In genomic region chr18:28091197-28091596, GRCh38 we compare ENCODE assay signal across 1 cellular context.
A peak's percentile ranks its signal among the peaks of the same experiment; 100 is the strongest.
TF ChIP-seq lines count a peak whose summit lies in the region.

No MANE protein-coding gene starts in this region.

TF ChIP-seq in HepG2, 621 proteins besides CTCF, POLR2A, EP300 and RAD21 (continued from another document and continues in another):
- TF ChIP-seq TBL1XR1 (IDR thresholded peaks at IDR 0.05; ENCODE audit: borderline replicate concordance, low read length, partially characterized antibody) (peak; percentile 63), ZNF841 (CRISPR knock-in tag; IDR thresholded peaks at IDR 0.05; ENCODE audit: borderline replicate concordance) (no peak), HMG20B (CRISPR knock-in tag; conservative IDR thresholded peaks at IDR 0.05) (0 out of 2 replicates have a peak, but pooled peaks have one; percentile 17), REXO4 (CRISPR knock-in tag; IDR thresholded peaks at IDR 0.05; ENCODE audit: borderline replicate concordance) (no peak), ZNF562 (CRISPR knock-in tag; IDR thresholded peaks at IDR 0.05; ENCODE audit: borderline replicate concordance) (no peak), GATAD2A (CRISPR knock-in tag; IDR thresholded peaks at IDR 0.05) (peak; percentile 91), BCL6 (CRISPR knock-in tag; IDR thresholded peaks at IDR 0.05) (peak; percentile 66), GABPA (IDR thresholded peaks at IDR 0.05; ENCODE audit: low read depth, low read length) (no peak), GABPA (CRISPR knock-in tag; IDR thresholded peaks at IDR 0.05; ENCODE audit: low read depth) (0 out of 2 replicates have a peak, but pooled peaks have one; percentile 11), ZNF747 (CRISPR knock-in tag; IDR thresholded peaks at IDR 0.05; ENCODE audit: borderline replicate concordance) (no peak), ZNF652 (CRISPR knock-in tag; IDR thresholded peaks at IDR 0.05; ENCODE audit: borderline replicate concordance, low read depth) (peak; percentile 31; the same call in 1 of the 2 replicates), SMARCC2 (IDR thresholded peaks at IDR 0.05) (no peak), PAXIP1 (CRISPR knock-in tag; conservative IDR thresholded peaks at IDR 0.05) (peak; percentile 95), HIVEP1 (CRISPR knock-in tag; IDR thresholded peaks at IDR 0.05) (no peak), CEBPG (CRISPR knock-in tag; IDR thresholded peaks at IDR 0.05) (peak; percentile 93), SOX13 (IDR thresholded peaks at IDR 0.05) (no peak), SOX13 (CRISPR knock-in tag; conservative IDR thresholded peaks at IDR 0.05 in 1 of 2, IDR thresholded peaks at IDR 0.05 in 1 of 2) (peak in 1 of 2 experiments; percentile 77; a peak in 2 of 4 replicates), TFE3 (CRISPR knock-in tag; IDR thresholded peaks at IDR 0.05) (no peak), KLF9 (CRISPR knock-in tag; IDR thresholded peaks at IDR 0.05; ENCODE audit: low read depth) (no peak), ZNF44 (CRISPR knock-in tag; IDR thresholded peaks at IDR 0.05) (no peak), FOSL1 (CRISPR knock-in tag; IDR thresholded peaks at IDR 0.05; ENCODE audit: borderline replicate concordance) (no peak), ZNF12 (CRISPR knock-in tag; IDR thresholded peaks at IDR 0.05) (no peak), ZNF367 (CRISPR knock-in tag; IDR thresholded peaks at IDR 0.05; ENCODE audit: borderline replicate concordance) (no peak), PHF5A (CRISPR knock-in tag; IDR thresholded peaks at IDR 0.05; ENCODE audit: low read depth, unreplicated experiment) (peak; percentile 57), HNRNPL (IDR thresholded peaks at IDR 0.05; ENCODE audit: low read depth, low read length) (no peak), RXRB (CRISPR knock-in tag; IDR thresholded peaks at IDR 0.05; ENCODE audit: borderline replicate concordance) (peak; percentile 98), ZNF546 (CRISPR knock-in tag; conservative IDR thresholded peaks at IDR 0.05) (no peak), ELF3 (CRISPR knock-in tag; IDR thresholded peaks at IDR 0.05) (peak; percentile 54; the same call in 1 of the 2 replicates), ISL2 (CRISPR knock-in tag; IDR thresholded peaks at IDR 0.05) (peak; percentile 78; the same call in 1 of the 2 replicates), KAT2B (IDR thresholded peaks at IDR 0.05; ENCODE audit: borderline replicate concordance, low read depth, low read length) (no peak), CREM (IDR thresholded peaks at IDR 0.05) (peak; percentile 70; the same call in 1 of the 2 replicates), CREM (CRISPR knock-in tag; IDR thresholded peaks at IDR 0.05) (no peak), LCORL (IDR thresholded peaks at IDR 0.05) (no peak), LCORL (CRISPR knock-in tag; IDR thresholded peaks at IDR 0.05) (no peak), CEBPB (IDR thresholded peaks at IDR 0.05; ENCODE audit: borderline replicate concordance, low read depth, low read length) (peak; percentile 93), HNF4G (IDR thresholded peaks at IDR 0.05; ENCODE audit: borderline replicate concordance, low read depth, low read length) (peak; percentile 76), HNF4G (CRISPR knock-in tag; IDR thresholded peaks at IDR 0.05; ENCODE audit: borderline replicate concordance, low read depth) (no peak), PPARG (CRISPR knock-in tag; conservative IDR thresholded peaks at IDR 0.05) (peak; percentile 100), ZNF354B (CRISPR knock-in tag; IDR thresholded peaks at IDR 0.05) (no peak), ZC3H4 (CRISPR knock-in tag; IDR thresholded peaks at IDR 0.05; ENCODE audit: borderline replicate concordance) (no peak), TEAD2 (CRISPR knock-in tag; IDR thresholded peaks at IDR 0.05) (no peak), ARID3A (IDR thresholded peaks at IDR 0.05; ENCODE audit: low read depth, low read length) (peak; percentile 73), HNF4A (CRISPR knock-in tag; IDR thresholded peaks at IDR 0.05) (peak; percentile 89), MED8 (CRISPR knock-in tag; IDR thresholded peaks at IDR 0.05; ENCODE audit: insufficient replicate concordance) (no peak), JUN (CRISPR knock-in tag; IDR thresholded peaks at IDR 0.05) (no peak), ZNF567 (CRISPR knock-in tag; IDR thresholded peaks at IDR 0.05; ENCODE audit: borderline replicate concordance) (no peak), FOXA3 (CRISPR knock-in tag; IDR thresholded peaks at IDR 0.05) (peak; percentile 80), FOXK1 (CRISPR knock-in tag; IDR thresholded peaks at IDR 0.05; ENCODE audit: borderline replicate concordance, low read depth) (no peak)
- TF ChIP-seq, protein P1, sequence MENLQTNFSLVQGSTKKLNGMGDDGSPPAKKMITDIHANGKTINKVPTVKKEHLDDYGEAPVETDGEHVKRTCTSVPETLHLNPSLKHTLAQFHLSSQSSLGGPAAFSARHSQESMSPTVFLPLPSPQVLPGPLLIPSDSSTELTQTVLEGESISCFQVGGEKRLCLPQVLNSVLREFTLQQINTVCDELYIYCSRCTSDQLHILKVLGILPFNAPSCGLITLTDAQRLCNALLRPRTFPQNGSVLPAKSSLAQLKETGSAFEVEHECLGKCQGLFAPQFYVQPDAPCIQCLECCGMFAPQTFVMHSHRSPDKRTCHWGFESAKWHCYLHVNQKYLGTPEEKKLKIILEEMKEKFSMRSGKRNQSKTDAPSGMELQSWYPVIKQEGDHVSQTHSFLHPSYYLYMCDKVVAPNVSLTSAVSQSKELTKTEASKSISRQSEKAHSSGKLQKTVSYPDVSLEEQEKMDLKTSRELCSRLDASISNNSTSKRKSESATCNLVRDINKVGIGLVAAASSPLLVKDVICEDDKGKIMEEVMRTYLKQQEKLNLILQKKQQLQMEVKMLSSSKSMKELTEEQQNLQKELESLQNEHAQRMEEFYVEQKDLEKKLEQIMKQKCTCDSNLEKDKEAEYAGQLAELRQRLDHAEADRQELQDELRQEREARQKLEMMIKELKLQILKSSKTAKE (CRISPR knock-in tag; IDR thresholded peaks at IDR 0.05; ENCODE audit: borderline replicate concordance): no peak; the same call in 1 of the 2 replicates
- TF ChIP-seq, protein P2, sequence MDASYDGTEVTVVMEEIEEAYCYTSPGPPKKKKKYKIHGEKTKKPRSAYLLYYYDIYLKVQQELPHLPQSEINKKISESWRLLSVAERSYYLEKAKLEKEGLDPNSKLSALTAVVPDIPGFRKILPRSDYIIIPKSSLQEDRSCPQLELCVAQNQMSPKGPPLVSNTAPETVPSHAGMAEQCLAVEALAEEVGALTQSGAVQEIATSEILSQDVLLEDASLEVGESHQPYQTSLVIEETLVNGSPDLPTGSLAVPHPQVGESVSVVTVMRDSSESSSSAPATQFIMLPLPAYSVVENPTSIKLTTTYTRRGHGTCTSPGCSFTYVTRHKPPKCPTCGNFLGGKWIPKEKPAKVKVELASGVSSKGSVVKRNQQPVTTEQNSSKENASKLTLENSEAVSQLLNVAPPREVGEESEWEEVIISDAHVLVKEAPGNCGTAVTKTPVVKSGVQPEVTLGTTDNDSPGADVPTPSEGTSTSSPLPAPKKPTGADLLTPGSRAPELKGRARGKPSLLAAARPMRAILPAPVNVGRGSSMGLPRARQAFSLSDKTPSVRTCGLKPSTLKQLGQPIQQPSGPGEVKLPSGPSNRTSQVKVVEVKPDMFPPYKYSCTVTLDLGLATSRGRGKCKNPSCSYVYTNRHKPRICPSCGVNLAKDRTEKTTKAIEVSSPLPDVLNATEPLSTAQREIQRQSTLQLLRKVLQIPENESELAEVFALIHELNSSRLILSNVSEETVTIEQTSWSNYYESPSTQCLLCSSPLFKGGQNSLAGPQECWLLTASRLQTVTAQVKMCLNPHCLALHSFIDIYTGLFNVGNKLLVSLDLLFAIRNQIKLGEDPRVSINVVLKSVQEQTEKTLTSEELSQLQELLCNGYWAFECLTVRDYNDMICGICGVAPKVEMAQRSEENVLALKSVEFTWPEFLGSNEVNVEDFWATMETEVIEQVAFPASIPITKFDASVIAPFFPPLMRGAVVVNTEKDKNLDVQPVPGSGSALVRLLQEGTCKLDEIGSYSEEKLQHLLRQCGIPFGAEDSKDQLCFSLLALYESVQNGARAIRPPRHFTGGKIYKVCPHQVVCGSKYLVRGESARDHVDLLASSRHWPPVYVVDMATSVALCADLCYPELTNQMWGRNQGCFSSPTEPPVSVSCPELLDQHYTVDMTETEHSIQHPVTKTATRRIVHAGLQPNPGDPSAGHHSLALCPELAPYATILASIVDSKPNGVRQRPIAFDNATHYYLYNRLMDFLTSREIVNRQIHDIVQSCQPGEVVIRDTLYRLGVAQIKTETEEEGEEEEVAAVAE (CRISPR knock-in tag; IDR thresholded peaks at IDR 0.05; ENCODE audit: borderline replicate concordance): no peak
- TF ChIP-seq, protein P3, sequence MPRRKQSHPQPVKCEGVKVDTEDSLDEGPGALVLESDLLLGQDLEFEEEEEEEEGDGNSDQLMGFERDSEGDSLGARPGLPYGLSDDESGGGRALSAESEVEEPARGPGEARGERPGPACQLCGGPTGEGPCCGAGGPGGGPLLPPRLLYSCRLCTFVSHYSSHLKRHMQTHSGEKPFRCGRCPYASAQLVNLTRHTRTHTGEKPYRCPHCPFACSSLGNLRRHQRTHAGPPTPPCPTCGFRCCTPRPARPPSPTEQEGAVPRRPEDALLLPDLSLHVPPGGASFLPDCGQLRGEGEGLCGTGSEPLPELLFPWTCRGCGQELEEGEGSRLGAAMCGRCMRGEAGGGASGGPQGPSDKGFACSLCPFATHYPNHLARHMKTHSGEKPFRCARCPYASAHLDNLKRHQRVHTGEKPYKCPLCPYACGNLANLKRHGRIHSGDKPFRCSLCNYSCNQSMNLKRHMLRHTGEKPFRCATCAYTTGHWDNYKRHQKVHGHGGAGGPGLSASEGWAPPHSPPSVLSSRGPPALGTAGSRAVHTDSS (CRISPR knock-in tag; conservative IDR thresholded peaks at IDR 0.05): no peak
- TF ChIP-seq, protein P4, sequence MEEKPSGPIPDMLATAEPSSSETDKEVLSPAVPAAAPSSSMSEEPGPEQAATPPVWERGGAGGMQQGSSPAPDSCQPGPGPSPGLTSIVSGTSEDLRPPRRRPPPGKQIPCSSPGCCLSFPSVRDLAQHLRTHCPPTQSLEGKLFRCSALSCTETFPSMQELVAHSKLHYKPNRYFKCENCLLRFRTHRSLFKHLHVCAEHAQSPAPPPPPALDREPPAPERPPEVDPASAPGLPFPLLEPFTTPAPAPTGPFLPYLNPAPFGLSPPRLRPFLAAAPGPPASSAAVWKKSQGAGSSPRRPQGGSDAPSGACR (CRISPR knock-in tag; IDR thresholded peaks at IDR 0.05): 0 out of 2 replicates have a peak, but pooled peaks have one; percentile 3
